1 cellular context compared by ENCODE assay signal in genomic region chr1:156503672-156504055, GRCh38.
TF ChIP-seq lines count a peak whose summit lies in the region.

No MANE protein-coding gene starts in this region.

TF ChIP-seq in GM23338, 12 proteins besides CTCF, POLR2A, EP300 and RAD21 (continued from another document):
- no peak for TF ChIP-seq ZNF462 (CRISPR knock-in tag; IDR thresholded peaks at IDR 0.05)
- no peak for TF ChIP-seq EZH2phosphoT487 (IDR thresholded peaks at IDR 0.05; ENCODE audit: unreplicated experiment)
- no peak for TF ChIP-seq ZNF331 (CRISPR knock-in tag; IDR thresholded peaks at IDR 0.05; ENCODE audit: low read depth)
- no peak for TF ChIP-seq ZNF114 (CRISPR knock-in tag; IDR thresholded peaks at IDR 0.05)
- TF ChIP-seq JUNB (IDR thresholded peaks at IDR 0.05; ENCODE audit: unreplicated experiment), result no peak
